24 cellular contexts compared by ENCODE assay signal in the genomic region with DNA sequence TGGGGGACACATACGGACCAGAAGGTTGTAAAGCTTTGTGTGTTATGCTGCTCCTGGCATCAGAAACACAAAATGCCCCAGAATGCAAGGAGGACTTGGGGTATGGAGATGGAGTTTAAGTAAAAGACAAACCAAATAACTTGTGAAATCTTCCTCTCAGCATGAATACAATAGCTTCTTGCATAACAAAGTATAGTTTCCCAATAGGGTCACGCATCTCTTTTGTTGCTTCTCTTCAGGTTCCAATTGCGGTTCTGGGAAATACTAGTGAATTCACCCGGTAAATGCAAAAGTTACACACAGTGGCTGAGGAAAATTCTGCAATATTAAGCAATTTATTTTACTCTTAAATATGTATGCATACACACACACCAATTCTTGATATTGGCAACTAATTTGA.
DNase-seq lines count a peak whose midpoint lies in the region; ATAC-seq and TF ChIP-seq lines count a peak whose summit lies in the region.
"Had no signal": no experiment of that assay in that cellular context is flagged by ENCODE, and none has a peak within 500 bp of the region (broad histone marks: within the 10 kb centered on the region; RNA-seq: fewer than 3 reads in every experiment).

No MANE protein-coding gene starts in this region.

- no peak overlapping the region for H3K4me2 ChIP-seq in GM23338
- H3K4me2 ChIP-seq in mesendoderm (ENCODE audit: low read length): no peak overlapping the region
- H3K4me2 ChIP-seq: A549; BLaER1 treated with 17β-estradiol and CSF1 and Interleukin-3, amounts not matched to agents 10 nM and 100 nM had no signal

- H4K20me1 ChIP-seq in GM23338 (replicated peaks; ENCODE audit: insufficient read depth): no peaks in the 10 kb centered on the region
- H4K20me1 ChIP-seq: BLaER1 treated with 17β-estradiol and CSF1 and Interleukin-3, amounts not matched to agents 10 nM and 100 nM had no signal

- H3K36me3 Mint-ChIP-seq in GM23338 (ENCODE audit: low read depth): no peaks in the 10 kb centered on the region; the same call in 1 of the 3 replicates
- H3K36me3 Mint-ChIP-seq: CD4-positive, alpha-beta memory T cell; T-cell had no signal

- no peak overlapping the region for H2AFZ ChIP-seq in GM23338

- H3K4ac ChIP-seq in mesendoderm (ENCODE audit: low read depth, low read length): no peak overlapping the region

- ATAC-seq in GM23338 (peak; percentile 47; the same call in 2 of the 3 replicates), GM21381 (IDR thresholded peaks at IDR 0.05; ENCODE audit: unreplicated experiment) (no peak), foreskin keratinocyte (no peak)
- ATAC-seq: A549, PC-3, T-cell had no signal

- H3K4me3 ChIP-seq in GM23338 (no peak overlapping the region), HUES64 (ENCODE audit: low read length) (no peak overlapping the region), mesendoderm (ENCODE audit: low read length) (no peak overlapping the region)
- H3K4me3 ChIP-seq: A549; BLaER1 treated with 17β-estradiol and CSF1 and Interleukin-3, amounts not matched to agents 10 nM and 100 nM; SK-N-MC had no signal

- no peaks in the 10 kb centered on the region for H3K79me2 ChIP-seq in GM23338 (replicated peaks; ENCODE audit: insufficient read depth)
- no peaks in the 10 kb centered on the region for H3K79me2 ChIP-seq in mesendoderm (ENCODE audit: control insufficient read depth, insufficient read depth, low read length)

- H3K23ac ChIP-seq in mesendoderm (ENCODE audit: low read length): no peak overlapping the region

- H4K5ac ChIP-seq in mesendoderm (ENCODE audit: low read length): no peak overlapping the region

- 73% methylated on average over 4 of the region's 4 CpGs for WGBS in HUES64
- no CpG with 5 or more reads among the region's 4 CpGs for whole genome bisulfite sequencing in mesendoderm (ENCODE audit: extremely low coverage, insufficient coverage, low lambda C conversion rate)

- H3K27ac Mint-ChIP-seq in GM23338: no peak overlapping the region
- H3K27ac Mint-ChIP-seq: CD4-positive, alpha-beta memory T cell; T-cell had no signal

- no peak overlapping the region for H2BK120ac ChIP-seq in mesendoderm (ENCODE audit: low read depth, low read length)

- H3K4me1 Mint-ChIP-seq in GM23338: peaks cover 23% of the 10 kb centered on the region
- H3K4me1 Mint-ChIP-seq: CD4-positive, alpha-beta memory T cell; T-cell had no signal

- H3K4me1 ChIP-seq in GM23338 (ENCODE audit: insufficient read depth) (peaks cover 22% of the 10 kb centered on the region), HUES64 (ENCODE audit: insufficient read depth, low read length) (peaks cover 44% of the 10 kb centered on the region), mesendoderm (ENCODE audit: control insufficient read depth, low read depth, low read length) (no peaks in the 10 kb centered on the region), foreskin keratinocyte (no peaks in the 10 kb centered on the region)
- H3K4me1 ChIP-seq: A549; BLaER1 treated with 17β-estradiol and CSF1 and Interleukin-3, amounts not matched to agents 10 nM and 100 nM had no signal

- no peak overlapping the region for H3K18ac ChIP-seq in mesendoderm (ENCODE audit: low read length)

- H3K27me3 ChIP-seq in GM23338 (ENCODE audit: insufficient read depth): no peaks in the 10 kb centered on the region
- no peaks in the 10 kb centered on the region for H3K27me3 ChIP-seq in HUES64 (ENCODE audit: insufficient read depth, low read length)
- H3K27me3 ChIP-seq in mesendoderm (ENCODE audit: insufficient read depth, low read length, poor library complexity): no peaks in the 10 kb centered on the region
- H3K27me3 ChIP-seq in foreskin keratinocyte: no peaks in the 10 kb centered on the region
- H3K27me3 ChIP-seq: BLaER1 treated with 17β-estradiol and CSF1 and Interleukin-3, amounts not matched to agents 10 nM and 100 nM had no signal

- no peaks in the 10 kb centered on the region for H3F3A ChIP-seq in GM23338 (replicated peaks; ENCODE audit: low read depth)

- H3K4me3 Mint-ChIP-seq in GM23338: no peak overlapping the region
- H3K4me3 Mint-ChIP-seq: CD4-positive, alpha-beta memory T cell; T-cell had no signal

- H2AK5ac ChIP-seq in mesendoderm (ENCODE audit: low read length): no peak overlapping the region

- no peaks in the 10 kb centered on the region for H3K79me1 ChIP-seq in mesendoderm (ENCODE audit: low read length)

- DNase-seq in GM23338 (ENCODE audit: low spot score) (peak; percentile 21), SKM-1 treated with dmso at 0.1 percent for 144 hours (lab: John Stamatoyannopoulos, UW; ENCODE audit: unreplicated experiment) (peak; percentile 47), mesendoderm (peak; percentile 19), foreskin keratinocyte (no peak), NCI-H1417 (lab: John Stamatoyannopoulos, UW) (no peak), NCI-H1930 (lab: John Stamatoyannopoulos, UW) (no peak)
- DNase-seq: Caco-2; CD4-positive, alpha-beta memory T cell; DMS 273 treated with DMSO at 0.1 percent for 48 hours; DND-41; GOT3; Karpas-422; NCI-H1105 treated with DMSO at 0.1 percent for 48 hours; NCI-H1694 treated with DMSO at 0.1 percent for 48 hours; NCI-H446; NCI-H526; PC-3; Right ventricle myocardium superior; T-cell had no signal

- no peak for TF ChIP-seq CTCF in GM23338 (conservative IDR thresholded peaks at IDR 0.05; ENCODE audit: low read depth in 2 of 2)
- no peak for TF ChIP-seq CTCF in foreskin keratinocyte (conservative IDR thresholded peaks at IDR 0.05)

- H3K27ac ChIP-seq in GM23338 (ENCODE audit: low read depth) (no peak overlapping the region), HUES64 (ENCODE audit: low read depth, low read length) (peak overlapping the region; percentile 71), mesendoderm (ENCODE audit: low read depth, low read length) (no peak overlapping the region), foreskin keratinocyte (no peak overlapping the region)
- H3K27ac ChIP-seq: A549; BLaER1 treated with 17β-estradiol and CSF1 and Interleukin-3, amounts not matched to agents 10 nM and 100 nM; SK-N-MC had no signal

- no peaks in the 10 kb centered on the region for H3K9me2 ChIP-seq in GM23338 (ENCODE audit: insufficient read depth)

- no peak overlapping the region for H3K56ac ChIP-seq in mesendoderm (ENCODE audit: low read length)

- peaks cover 8% of the 10 kb centered on the region for H3K27me3 Mint-ChIP-seq in GM23338 (ENCODE audit: insufficient read depth, low read depth, poor library complexity)
- H3K27me3 Mint-ChIP-seq: CD4-positive, alpha-beta memory T cell; T-cell had no signal

- no peak overlapping the region for H4K8ac ChIP-seq in mesendoderm (ENCODE audit: low read depth, low read length)

- no peaks in the 10 kb centered on the region for H3K9me3 ChIP-seq in HUES64 (ENCODE audit: insufficient read depth, low read depth, low read length)
- H3K9me3 ChIP-seq: A549; BLaER1 treated with 17β-estradiol and CSF1 and Interleukin-3, amounts not matched to agents 10 nM and 100 nM; Caco-2 had no signal

- H3K9ac ChIP-seq in HUES64 (ENCODE audit: low read depth, low read length): no peak overlapping the region
- H3K9ac ChIP-seq in mesendoderm (ENCODE audit: low read length): no peak overlapping the region
- H3K9ac ChIP-seq: BLaER1 treated with 17β-estradiol and CSF1 and Interleukin-3, amounts not matched to agents 10 nM and 100 nM had no signal

- H3K9me3 Mint-ChIP-seq in GM23338: peaks cover 8% of the 10 kb centered on the region

- H2BK15ac ChIP-seq in mesendoderm (replicated peaks; ENCODE audit: low read depth): no peak overlapping the region

- H3K36me3 ChIP-seq in GM23338 (ENCODE audit: insufficient read depth): no peaks in the 10 kb centered on the region
- no peaks in the 10 kb centered on the region for H3K36me3 ChIP-seq in HUES64 (ENCODE audit: insufficient read depth, low read length)
- H3K36me3 ChIP-seq in mesendoderm (ENCODE audit: control insufficient read depth, insufficient read depth, low read length): no peaks in the 10 kb centered on the region
- H3K36me3 ChIP-seq: BLaER1 treated with 17β-estradiol and CSF1 and Interleukin-3, amounts not matched to agents 10 nM and 100 nM had no signal

- H2BK5ac ChIP-seq in mesendoderm (ENCODE audit: low read length): no peak overlapping the region

TF ChIP-seq in GM23338, 12 proteins besides CTCF, POLR2A, EP300 and RAD21 (continues in another document):
- TF ChIP-seq POLR2AphosphoS5 (IDR thresholded peaks at IDR 0.05; ENCODE audit: low read depth): no peak
- no peak for TF ChIP-seq CREB1 (CRISPR knock-in tag; IDR thresholded peaks at IDR 0.05; ENCODE audit: low read depth)
- no peak for TF ChIP-seq ZNF331 (CRISPR knock-in tag; IDR thresholded peaks at IDR 0.05; ENCODE audit: low read depth)
- no peak for TF ChIP-seq ETS1 (IDR thresholded peaks at IDR 0.05)
- TF ChIP-seq STAT1 (IDR thresholded peaks at IDR 0.05; ENCODE audit: unreplicated experiment): no peak
- TF ChIP-seq JUNB (IDR thresholded peaks at IDR 0.05; ENCODE audit: unreplicated experiment): no peak
- no peak for TF ChIP-seq EZH2 (IDR thresholded peaks at IDR 0.05; ENCODE audit: low read depth, unreplicated experiment)

Comparison
In these comparisons a context has a peak if more than half of its experiments do, and no peak if none do; other contexts are left out.
1. DNase-seq: peak in GM23338 (single experiment), SKM-1 treated with dmso at 0.1 percent for 144 hours (single experiment) and mesendoderm (single experiment); none in foreskin keratinocyte (0 of 2), NCI-H1417 (0 of 3) and NCI-H1930 (0 of 2).